11 cellular contexts compared by ENCODE assay signal in genomic region chr17:47180988-47181387, GRCh38. TPM values are rescaled to one million over a fixed set of nuclear protein-coding genes. Genes with fewer than 3 reads are reported as not detected.
"Had no signal": no experiment of that assay in that cellular context is flagged by ENCODE, and none has a peak within 500 bp of the region (broad histone marks: within the 10 kb centered on the region; RNA-seq: fewer than 3 reads in every experiment).

No MANE protein-coding gene starts in this region.

RNA-seq across cellular contexts. Expression of gene MYL4, which starts 28.2 kb away (rescaled TPM):
- total RNA-seq: activated B cell treated with CpG ODN at 0.5 μM for 24 hours; activated CD4-positive, alpha-beta memory T cell treated with anti-CD3 and anti-CD28 coated beads for 36 hours; activated CD4-positive, alpha-beta memory T cell treated with anti-CD3 and anti-CD28 coated beads, Interleukin-2, amount 10 ng/mL, durations not matched to agents 7 days and 5 days; activated CD4-positive, alpha-beta T cell treated with anti-CD3 and anti-CD28 coated beads for 36 hours; activated CD4-positive, alpha-beta T cell treated with anti-CD3 and anti-CD28 coated beads, Interleukin-2, amount 10 ng/mL, durations not matched to agents 24 days and 14 days; activated CD4-positive, alpha-beta T cell treated with anti-CD3 and anti-CD28 coated beads, Interleukin-2, amount 10 ng/mL, durations not matched to agents 7 days and 5 days; activated CD8-positive, alpha-beta memory T cell treated with anti-CD3 and anti-CD28 coated beads for 36 hours; activated CD8-positive, alpha-beta T cell treated with anti-CD3 and anti-CD28 coated beads for 36 hours; activated CD8-positive, alpha-beta T cell treated with anti-CD3 and anti-CD28 coated beads, Interleukin-2, amount 10 ng/mL, durations not matched to agents 7 days and 5 days; T-helper 17 cell; T-helper 2 cell treated with Interferon-gamma antibody and Interleukin-4, amounts not matched to agents 100 ng/mL and 5 ng/mL, for 36 hours had no signal
